13 cellular contexts compared by ENCODE assay signal in the genomic region with DNA sequence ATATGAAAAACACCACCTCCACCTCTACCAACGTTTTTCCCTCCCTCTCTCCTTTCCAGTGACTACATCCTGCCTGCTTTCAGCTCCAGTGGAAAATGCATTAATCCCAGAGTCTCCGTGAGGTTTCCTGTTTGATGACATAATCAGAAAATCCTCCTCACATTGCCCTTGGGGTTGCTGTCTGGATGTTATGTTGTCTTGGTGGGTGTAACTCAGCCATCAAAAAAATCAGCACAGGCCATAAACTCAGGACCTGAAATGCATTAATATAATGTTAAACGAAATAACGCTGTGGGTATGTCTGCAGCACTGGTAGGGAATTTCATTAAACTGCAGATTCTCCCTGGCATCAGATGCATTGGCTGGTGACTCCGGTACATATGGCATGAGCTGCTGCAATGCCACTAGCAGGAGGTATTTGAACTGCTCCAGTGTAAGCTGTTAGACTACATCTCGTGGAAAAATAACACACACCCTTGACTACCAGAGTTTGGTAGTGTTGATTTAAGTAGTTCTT.
A peak's percentile ranks its signal among the peaks of the same experiment; 100 is the strongest.
DNase-seq lines count a peak whose midpoint lies in the region; ATAC-seq, FAIRE-seq and TF ChIP-seq lines count a peak whose summit lies in the region.
"Had no signal": no experiment of that assay in that cellular context is flagged by ENCODE, and none has a peak within 500 bp of the region (broad histone marks: within the 10 kb centered on the region; RNA-seq: fewer than 3 reads in every experiment).

No MANE protein-coding gene starts in this region.

- DNase-seq in heart right ventricle = peak in 1 of 2 donors; percentile 32
- DNase-seq in cardiac septum (ENCODE audit: low spot score) = no peak
- DNase-seq in SK-N-MC (ENCODE audit: low read depth, low spot score) = peak; percentile 94
- peak; percentile 8 for DNase-seq in hepatocyte (ENCODE audit: low spot score)
- no peak for DNase-seq in uterus
- DNase-seq in NCI-H2196 treated with DMSO at 0.1 percent for 48 hours (lab: John Stamatoyannopoulos, UW; ENCODE audit: unreplicated experiment) = no peak
- no peak for DNase-seq in NCI-H2081 (lab: John Stamatoyannopoulos, UW)
- no peak for DNase-seq in GM19239 (ENCODE audit: insufficient read length, low spot score)
- DNase-seq: activated CD4-positive, alpha-beta T cell treated with anti-CD3 and anti-CD28 coated beads, Interleukin-2, amount 50 U/mL, for 48 hours; Karpas-422 had no signal

- intact Hi-C loops in heart right ventricle (cut with DNase I) (no loop called here), cardiac septum (cut with DNase I) (no loop called here), uterus (cut with DNase I; ENCODE audit: low total_unique reads) (no loop called here)

- H3K4me2 ChIP-seq in hepatocyte = no peak overlapping the region

- H3K36me3 ChIP-seq in heart right ventricle = no peaks in the 10 kb centered on the region
- no peaks in the 10 kb centered on the region for H3K36me3 ChIP-seq in SK-N-MC (ENCODE audit: insufficient read depth, low read length)
- H3K36me3 ChIP-seq in hepatocyte (replicated peaks; ENCODE audit: insufficient read depth, low read depth) = no peaks in the 10 kb centered on the region
- no peaks in the 10 kb centered on the region for H3K36me3 ChIP-seq in uterus
- H3K36me3 ChIP-seq: ascending aorta had no signal

- peaks cover 3 to 55% (median 28%) of the 10 kb centered on the region in 9 donors for H3K4me1 ChIP-seq in heart right ventricle
- peaks cover 42% of the 10 kb centered on the region for H3K4me1 ChIP-seq in hepatocyte (ENCODE audit: insufficient read depth)
- H3K4me1 ChIP-seq in uterus = peaks cover 0 to 7% of the 10 kb centered on the region in 2 donors

- TF ChIP-seq CTCF in heart right ventricle (IDR thresholded peaks at IDR 0.05) (no peak), hepatocyte (IDR thresholded peaks at IDR 0.05; ENCODE audit: poor library complexity) (no peak), uterus (IDR thresholded peaks at IDR 0.05) (no peak)

- ATAC-seq in heart right ventricle = peak in 7 of 8 donors; percentile 37 to 89 (median 70)

- H3K27ac ChIP-seq in heart right ventricle (peak overlapping the region in 7 of 10 donors; percentile 0 to 74 (median 26)), SK-N-MC (peak overlapping the region; percentile 93), hepatocyte (peak overlapping the region; percentile 31), uterus (peak overlapping the region; percentile 24 to 29)
- H3K27ac ChIP-seq: ascending aorta, parathyroid adenoma, RWPE1 had no signal

- no peaks in the 10 kb centered on the region for H3K79me2 ChIP-seq in hepatocyte
- H3K79me2 ChIP-seq: parathyroid adenoma had no signal

- no peak for TF ChIP-seq POLR2A in uterus (IDR thresholded peaks at IDR 0.05)

- H3K4me3 ChIP-seq in heart right ventricle = no peak overlapping the region
- peak overlapping the region; percentile 66 for H3K4me3 ChIP-seq in SK-N-MC
- H3K4me3 ChIP-seq in hepatocyte = no peak overlapping the region
- no peak overlapping the region for H3K4me3 ChIP-seq in uterus
- H3K4me3 ChIP-seq: ascending aorta had no signal

- H4K20me1 ChIP-seq in hepatocyte (ENCODE audit: insufficient read depth, poor library complexity, severe bottlenecking) = no peaks in the 10 kb centered on the region

- H3K27me3 ChIP-seq in heart right ventricle = no peaks in the 10 kb centered on the region
- H3K27me3 ChIP-seq in hepatocyte = no peaks in the 10 kb centered on the region
- no peaks in the 10 kb centered on the region for H3K27me3 ChIP-seq in uterus
- H3K27me3 ChIP-seq: ascending aorta had no signal

- no peaks in the 10 kb centered on the region for H3K9me2 ChIP-seq in hepatocyte (replicated peaks; ENCODE audit: insufficient read depth)

- WGBS in heart right ventricle, 2 donors = 47 to 55% methylated on average over 6 of the region's 6 CpGs
- 42% methylated on average over 6 of the region's 6 CpGs for WGBS in hepatocyte (ENCODE audit: low lambda C conversion rate, missing lambda C conversion rate)

- no peak for FAIRE-seq in GM19239 (lab: Jason Lieb, UNC)

- H3K9me3 ChIP-seq in heart right ventricle (no peaks in the 10 kb centered on the region), SK-N-MC (ENCODE audit: low read depth, low read length) (no peaks in the 10 kb centered on the region), hepatocyte (ENCODE audit: low read depth) (no peaks in the 10 kb centered on the region), uterus (no peaks in the 10 kb centered on the region)
- H3K9me3 ChIP-seq: ascending aorta had no signal

- peak overlapping the region; percentile 52 for H3K9ac ChIP-seq in SK-N-MC (ENCODE audit: insufficient read length)
- H3K9ac ChIP-seq: parathyroid adenoma had no signal

- H2AFZ ChIP-seq in hepatocyte = no peak overlapping the region
- H2AFZ ChIP-seq: parathyroid adenoma had no signal

Comparison
In these comparisons a context has a peak if more than half of its experiments do, and no peak if none do; other contexts are left out.
1. DNase-seq: peak in SK-N-MC (single experiment) and hepatocyte (single experiment); none in cardiac septum (single experiment), uterus (0 of 2), NCI-H2196 treated with DMSO at 0.1 percent for 48 hours (single experiment), NCI-H2081 (0 of 2) and GM19239 (single experiment).
2. H3K27ac ChIP-seq: peak in every context shown above with its lines; median percentile 93 in SK-N-MC; 31 in hepatocyte; 26 in uterus; 26 in heart right ventricle.